In genomic region chr2:189467593-189467992, GRCh38 we compare ENCODE assay signal across 21 cellular contexts. TPM values are rescaled to one million over a fixed set of nuclear protein-coding genes. Genes with fewer than 3 reads are reported as not detected.
A peak's percentile ranks its signal among the peaks of the same experiment; 100 is the strongest.
DNase-seq lines count a peak whose midpoint lies in the region; ATAC-seq and TF ChIP-seq lines count a peak whose summit lies in the region.
"Had no signal": no experiment of that assay in that cellular context is flagged by ENCODE, and none has a peak within 500 bp of the region (broad histone marks: within the 10 kb centered on the region; RNA-seq: fewer than 3 reads in every experiment).

No MANE protein-coding gene starts in this region.

- DNase-seq in activated naive CD8-positive, alpha-beta T cell treated with anti-CD3 and anti-CD28 coated beads, Interleukin-2, amount 50 U/mL, for 24 hours, result no peak
- no peak for DNase-seq in activated naive CD8-positive, alpha-beta T cell treated with anti-CD3 and anti-CD28 coated beads for 36 hours
- DNase-seq in SK-N-MC (ENCODE audit: low read depth, low spot score) (no peak), right lobe of liver (peak in 1 of 3 donors; percentile 50), C1 segment of cervical spinal cord (lab: John Stamatoyannopoulos, UW) (no peak)
- DNase-seq: 8988T; ACHN; AML-193; BE2C; Calu3; CD4-positive, alpha-beta memory T cell; COR-L47; DMS53; DMS79 treated with DMSO at 0.1 percent for 48 hours; GF-D8; GOT3; HFFc6 had no signal

- peak overlapping the region; percentile 11 for H3K9ac ChIP-seq in SK-N-MC (ENCODE audit: insufficient read length)

- H3K4me3 Mint-ChIP-seq in activated naive CD8-positive, alpha-beta T cell treated with anti-CD3 and anti-CD28 coated beads, Interleukin-2, amount 50 U/mL, for 24 hours, result no peak overlapping the region
- no peak overlapping the region for H3K4me3 Mint-ChIP-seq in activated naive CD8-positive, alpha-beta T cell treated with anti-CD3 and anti-CD28 coated beads for 36 hours
- H3K4me3 Mint-ChIP-seq: CD4-positive, alpha-beta memory T cell; HFFc6 had no signal

- peaks cover 86% of the 10 kb centered on the region for H3K36me3 Mint-ChIP-seq in activated naive CD8-positive, alpha-beta T cell treated with anti-CD3 and anti-CD28 coated beads, Interleukin-2, amount 50 U/mL, for 24 hours (ENCODE audit: low read depth)
- H3K36me3 Mint-ChIP-seq in activated naive CD8-positive, alpha-beta T cell treated with anti-CD3 and anti-CD28 coated beads for 36 hours, result peaks cover 22% of the 10 kb centered on the region

- no peak for ATAC-seq in activated naive CD8-positive, alpha-beta T cell treated with anti-CD3 and anti-CD28 coated beads, Interleukin-2, amount 50 U/mL, for 24 hours
- ATAC-seq in right lobe of liver (peak; percentile 71 to 84 (median 72)), HG03457 (IDR thresholded peaks at IDR 0.05; ENCODE audit: unreplicated experiment) (no peak)

- H3K36me3 ChIP-seq in SK-N-MC (ENCODE audit: insufficient read depth, low read length), result peaks cover 98% of the 10 kb centered on the region
- peaks cover 0 to 36% (median 19%) of the 10 kb centered on the region in 4 donors for H3K36me3 ChIP-seq in right lobe of liver

- H3K4me1 Mint-ChIP-seq in activated naive CD8-positive, alpha-beta T cell treated with anti-CD3 and anti-CD28 coated beads, Interleukin-2, amount 50 U/mL, for 24 hours, result peaks cover 4% of the 10 kb centered on the region
- peaks cover 4% of the 10 kb centered on the region for H3K4me1 Mint-ChIP-seq in activated naive CD8-positive, alpha-beta T cell treated with anti-CD3 and anti-CD28 coated beads for 36 hours

- no peak for TF ChIP-seq CTCF in right lobe of liver (IDR thresholded peaks at IDR 0.05)

- H3K27ac ChIP-seq in SK-N-MC (0 out of 2 replicates have a peak overlapping the region, but pooled peaks have one; percentile 11), right lobe of liver (peak overlapping the region in 2 of 3 donors; percentile 19 to 54)
- H3K27ac ChIP-seq: A549 had no signal

- intact Hi-C loops in right lobe of liver (cut with DNase I), result no loop called here

- no peak overlapping the region for H3K4me3 ChIP-seq in SK-N-MC
- H3K4me3 ChIP-seq in right lobe of liver, result no peak overlapping the region
- H3K4me3 ChIP-seq: A549; BLaER1 treated with 17β-estradiol and CSF1 and Interleukin-3, amounts not matched to agents 10 nM and 100 nM; HAP-1 had no signal

- WGBS in right lobe of liver (ENCODE audit: insufficient coverage, low coverage, low lambda C conversion rate, missing lambda C conversion rate), result 35% methylated on average over 3 of the region's 4 CpGs

- no peaks in the 10 kb centered on the region for H3K27me3 Mint-ChIP-seq in activated naive CD8-positive, alpha-beta T cell treated with anti-CD3 and anti-CD28 coated beads, Interleukin-2, amount 50 U/mL, for 24 hours
- H3K27me3 Mint-ChIP-seq in activated naive CD8-positive, alpha-beta T cell treated with anti-CD3 and anti-CD28 coated beads for 36 hours, result no peaks in the 10 kb centered on the region
- H3K27me3 Mint-ChIP-seq: CD4-positive, alpha-beta memory T cell had no signal

- no peaks in the 10 kb centered on the region for H3K9me3 ChIP-seq in SK-N-MC (ENCODE audit: low read depth, low read length)
- H3K9me3 ChIP-seq in right lobe of liver, result no peaks in the 10 kb centered on the region
- H3K9me3 ChIP-seq: A549; BE2C; BLaER1 treated with 17β-estradiol and CSF1 and Interleukin-3, amounts not matched to agents 10 nM and 100 nM; HAP-1 had no signal

- H3K27ac Mint-ChIP-seq in activated naive CD8-positive, alpha-beta T cell treated with anti-CD3 and anti-CD28 coated beads, Interleukin-2, amount 50 U/mL, for 24 hours, result peak overlapping the region; percentile 34
- H3K27ac Mint-ChIP-seq in activated naive CD8-positive, alpha-beta T cell treated with anti-CD3 and anti-CD28 coated beads for 36 hours, result no peak overlapping the region
- H3K27ac Mint-ChIP-seq: HFFc6 had no signal

- no peaks in the 10 kb centered on the region for H3K9me3 Mint-ChIP-seq in activated naive CD8-positive, alpha-beta T cell treated with anti-CD3 and anti-CD28 coated beads, Interleukin-2, amount 50 U/mL, for 24 hours
- H3K9me3 Mint-ChIP-seq in activated naive CD8-positive, alpha-beta T cell treated with anti-CD3 and anti-CD28 coated beads for 36 hours, result no peaks in the 10 kb centered on the region
- H3K9me3 Mint-ChIP-seq: CD4-positive, alpha-beta memory T cell; HFFc6 had no signal

- H3K27me3 ChIP-seq in right lobe of liver, result no peaks in the 10 kb centered on the region
- H3K27me3 ChIP-seq: BE2C; BLaER1 treated with 17β-estradiol and CSF1 and Interleukin-3, amounts not matched to agents 10 nM and 100 nM had no signal

- peaks cover 0 to 43% (median 13%) of the 10 kb centered on the region in 4 donors for H3K4me1 ChIP-seq in right lobe of liver
- H3K4me1 ChIP-seq: A549, HAP-1 had no signal

- TF ChIP-seq POLR2A in right lobe of liver (IDR thresholded peaks at IDR 0.05), result no peak

RNA-seq across cellular contexts. Expression of gene WDR75, which starts 26.3 kb away (rescaled TPM):
- 100 to 1,000 TPM; 121 to 133 TPM for total RNA-seq in activated naive CD8-positive, alpha-beta T cell treated with anti-CD3 and anti-CD28 coated beads for 36 hours
- 10 to 100 TPM in 4 of 6 experiments, 1 to 10 TPM in 2; 7.5 to 19.5 (median 11.8) TPM for total RNA-seq in right lobe of liver

Comparison
In these comparisons a context has a peak if more than half of its experiments do, and no peak if none do; other contexts are left out.
1. ATAC-seq: peak in right lobe of liver (4 of 4); none in activated naive CD8-positive, alpha-beta T cell treated with anti-CD3 and anti-CD28 coated beads, Interleukin-2, amount 50 U/mL, for 24 hours (single experiment) and HG03457 (single experiment).
2. RNA of gene WDR75, which starts 26.3 kb away (total RNA-seq): 121 to 133 TPM in activated naive CD8-positive, alpha-beta T cell treated with anti-CD3 and anti-CD28 coated beads for 36 hours; 7.5 to 19.5 TPM in right lobe of liver; every median in the first group is over 4 times any median in the second.